Comparison of ENCODE assay signal across 8 cellular contexts in the genomic region with DNA sequence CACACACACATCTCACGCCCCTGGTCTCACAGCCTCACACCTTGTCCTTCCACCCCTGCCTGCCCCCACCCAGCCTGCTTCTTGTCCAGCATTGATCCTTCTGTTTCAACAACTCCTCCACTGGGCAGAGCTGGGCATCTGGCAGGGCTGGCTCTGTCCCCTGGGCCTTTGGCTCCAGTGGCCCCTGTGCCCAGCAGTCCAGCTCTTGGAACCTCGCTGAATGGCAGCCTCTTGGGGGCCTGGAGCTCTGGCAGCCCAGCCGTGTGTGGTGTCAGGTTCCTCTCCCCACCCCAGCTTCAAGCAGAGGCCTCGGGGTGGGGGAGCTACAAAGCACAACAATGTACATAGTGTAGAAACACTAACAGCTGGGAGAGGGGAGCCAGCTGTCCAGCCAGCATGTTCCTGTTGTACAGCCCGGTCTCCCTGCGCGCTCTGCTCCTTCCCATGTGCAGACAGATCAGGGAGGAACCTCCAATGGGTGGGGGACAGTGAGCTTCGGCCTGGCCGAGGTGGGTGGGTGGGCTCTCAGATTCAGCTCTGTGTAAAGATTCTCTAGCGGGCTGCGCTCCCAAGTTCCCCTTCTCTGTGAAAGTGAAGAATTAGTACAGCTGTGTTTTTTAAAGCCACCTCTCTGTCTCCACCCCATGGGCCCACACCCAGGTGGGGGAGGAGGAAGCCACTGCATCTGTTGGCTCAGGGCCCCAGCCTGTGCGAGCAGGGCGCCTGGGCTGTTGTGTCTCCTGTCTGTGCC. TPM values are rescaled to one million over a fixed set of nuclear protein-coding genes. Genes with fewer than 3 reads are reported as not detected.
DNase-seq lines count a peak whose midpoint lies in the region; ATAC-seq, FAIRE-seq and TF ChIP-seq lines count a peak whose summit lies in the region.

No MANE protein-coding gene starts in this region.

- WGBS in urinary bladder: 21% methylated on average over 13 of the region's 13 CpGs

- peak; percentile 55 for ATAC-seq in GM19324 (IDR thresholded peaks at IDR 0.05; ENCODE audit: low FRiP score, unreplicated experiment)

- no peak for FAIRE-seq in GM19239 (lab: Jason Lieb, UNC)

- H3K27ac ChIP-seq in 22Rv1: peak overlapping the region; percentile 29
- peak overlapping the region; percentile 95 for H3K27ac ChIP-seq in cingulate gyrus (ENCODE audit: low read depth, low read length)
- peak overlapping the region; percentile 44 for H3K27ac ChIP-seq in urinary bladder (ENCODE audit: low read depth)

- H3K4me1 ChIP-seq in urinary bladder (ENCODE audit: insufficient read depth): no peaks in the 10 kb centered on the region

- H3K36me3 ChIP-seq in urinary bladder (ENCODE audit: insufficient read depth): peaks cover 5% of the 10 kb centered on the region

- DNase-seq in NCI-H524 (lab: John Stamatoyannopoulos, UW): peak; percentile 85 to 95
- peak; percentile 37 for DNase-seq in mucosa of gallbladder (ENCODE audit: low spot score)
- no peak for DNase-seq in COR-L47 (lab: John Stamatoyannopoulos, UW)
- no peak for DNase-seq in GM19239 (ENCODE audit: insufficient read length, low spot score)

- no peak for TF ChIP-seq CTCF in 22Rv1 (IDR thresholded peaks at IDR 0.05)

- no peak overlapping the region for H3K4me3 ChIP-seq in urinary bladder (ENCODE audit: low read depth, low read length)

RNA-seq across cellular contexts. Expression of gene ZMIZ2, which starts 19.4 kb away (rescaled TPM):
- 109 TPM for total RNA-seq in mucosa of gallbladder
- 13.3 TPM for total RNA-seq in urinary bladder
- 36.7 TPM for polyA plus RNA-seq in urinary bladder

RNA-seq across cellular contexts. Expression of gene PPIA, which starts 28.4 kb away (rescaled TPM):
- 923 TPM for total RNA-seq in mucosa of gallbladder
- 1,408 TPM for total RNA-seq in urinary bladder
- polyA plus RNA-seq in urinary bladder: 1,866 TPM

Comparison
In these comparisons a context has a peak if more than half of its experiments do, and no peak if none do; other contexts are left out.
1. H3K27ac ChIP-seq: peak in every context shown above with its lines; median percentile 95 in cingulate gyrus; 44 in urinary bladder; 29 in 22Rv1.
2. DNase-seq: peak in NCI-H524 (2 of 2) and mucosa of gallbladder (single experiment); none in COR-L47 (single experiment) and GM19239 (single experiment).